Comparison of ENCODE assay signal across 8 cellular contexts in the genomic region with DNA sequence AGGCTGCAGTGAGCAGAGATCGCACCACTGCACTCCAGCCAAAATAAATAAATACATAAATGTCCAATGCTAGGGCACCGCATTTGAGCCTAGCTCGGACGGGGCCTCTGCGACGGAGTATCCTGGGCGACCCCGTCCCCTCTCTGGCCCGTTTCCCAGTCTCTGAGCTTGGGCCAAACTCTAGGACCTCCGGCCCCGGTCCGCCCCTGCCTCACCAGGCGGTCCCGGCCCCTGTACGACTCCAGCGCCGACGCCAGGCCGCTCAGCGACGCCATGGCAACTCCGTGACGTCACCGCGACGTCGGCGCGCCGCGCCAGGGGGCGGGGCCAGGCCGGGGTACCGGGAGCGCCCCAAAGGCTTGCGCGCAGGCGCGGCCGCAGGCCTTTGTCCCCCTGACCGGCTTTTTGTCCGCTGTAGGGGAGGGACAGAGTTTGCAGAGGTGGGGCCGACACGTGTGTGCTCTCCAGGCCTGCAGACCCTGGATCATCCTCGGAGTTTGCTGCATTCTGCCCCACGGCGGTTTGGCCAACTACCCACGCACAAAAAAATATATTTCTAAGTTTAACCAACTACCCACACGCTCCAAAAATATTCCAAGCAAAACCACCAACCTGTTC. TPM values are rescaled to one million over a fixed set of nuclear protein-coding genes. Genes with fewer than 3 reads are reported as not detected.
DNase-seq lines count a peak whose midpoint lies in the region; ATAC-seq and TF ChIP-seq lines count a peak whose summit lies in the region.

Gene PEX11G, minus strand, starts transcription at position 300 of the 618 bp plus-strand sequence. Its CDS starts 25 bp downstream, at position 275.

- TF ChIP-seq CTCF in chondrocyte (IDR thresholded peaks at IDR 0.05), result no peak

- POLR2A ChIA-PET in activated CD4-positive, alpha-beta T cell treated with anti-CD3 and anti-CD28 coated beads for 36 hours (lab: Charles Lee), result no interaction called here

- DNase-seq in DMS53 treated with DMSO at 0.1 percent for 48 hours (lab: John Stamatoyannopoulos, UW; ENCODE audit: unreplicated experiment), result peak; percentile 69
- peak; percentile 77 for DNase-seq in NCI-H2171 treated with DMSO at 0.1 percent for 48 hours (lab: John Stamatoyannopoulos, UW)
- peak; percentile 95 for DNase-seq in activated CD4-positive, alpha-beta T cell treated with anti-CD3 and anti-CD28 coated beads for 36 hours
- DNase-seq in chondrocyte (ENCODE audit: low spot score), result no peak
- DNase-seq in kidney tubule cell (ENCODE audit: low spot score), result peak; percentile 86
- DNase-seq in stimulated activated CD4-positive, alpha-beta T cell treated with anti-CD3 and anti-CD28 coated beads, Interleukin-15, amount 100 ng/mL, for 48 hours (ENCODE audit: low read depth in 2 of 2), result peak; percentile 78 to 90
- no peak for DNase-seq in AML-193 (lab: John Stamatoyannopoulos, UW)

- peak within 1 kb of the TSS; percentile 76 for H3K27ac Mint-ChIP-seq in activated CD4-positive, alpha-beta T cell treated with anti-CD3 and anti-CD28 coated beads for 36 hours
- H3K27ac Mint-ChIP-seq in chondrocyte (ENCODE audit: unreplicated experiment), result peak within 1 kb of the TSS; percentile 51

- H3K4me1 Mint-ChIP-seq in activated CD4-positive, alpha-beta T cell treated with anti-CD3 and anti-CD28 coated beads for 36 hours, result peaks cover 20% of the 10 kb centered on the region
- H3K4me1 Mint-ChIP-seq in chondrocyte (ENCODE audit: low read depth), result peaks cover 7% of the 10 kb centered on the region

- intact Hi-C loops in activated CD4-positive, alpha-beta T cell treated with anti-CD3 and anti-CD28 coated beads for 36 hours (cut with DNase I, micrococcal nuclease), result loop anchor here in 1 of 2 experiments (1.0 to 2.0 kb wide), 6 partner anchors 17 to 390 kb away; partner anchors contain the start of genes MCOLN1 and PNPLA6

- no peaks in the 10 kb centered on the region for H3K36me3 Mint-ChIP-seq in activated CD4-positive, alpha-beta T cell treated with anti-CD3 and anti-CD28 coated beads for 36 hours (ENCODE audit: low read depth)
- H3K36me3 Mint-ChIP-seq in chondrocyte (ENCODE audit: low read depth), result no peaks in the 10 kb centered on the region

- no peaks in the 10 kb centered on the region for H3K9me3 Mint-ChIP-seq in activated CD4-positive, alpha-beta T cell treated with anti-CD3 and anti-CD28 coated beads for 36 hours (ENCODE audit: low read depth)
- no peaks in the 10 kb centered on the region for H3K9me3 Mint-ChIP-seq in chondrocyte (ENCODE audit: low read depth)

- H3K27me3 Mint-ChIP-seq in activated CD4-positive, alpha-beta T cell treated with anti-CD3 and anti-CD28 coated beads for 36 hours, result no peaks in the 10 kb centered on the region
- no peaks in the 10 kb centered on the region for H3K27me3 Mint-ChIP-seq in chondrocyte (ENCODE audit: low read depth)

- ATAC-seq in HG02623 (IDR thresholded peaks at IDR 0.05; ENCODE audit: unreplicated experiment), result peak; percentile 64
- peak; percentile 88 for ATAC-seq in activated CD4-positive, alpha-beta T cell treated with anti-CD3 and anti-CD28 coated beads for 36 hours

- H3K4me3 Mint-ChIP-seq in activated CD4-positive, alpha-beta T cell treated with anti-CD3 and anti-CD28 coated beads for 36 hours, result peak within 1 kb of the TSS; percentile 73
- peak within 1 kb of the TSS; percentile 62 for H3K4me3 Mint-ChIP-seq in chondrocyte (ENCODE audit: unreplicated experiment)

- CTCF ChIA-PET in activated CD4-positive, alpha-beta T cell treated with anti-CD3 and anti-CD28 coated beads for 36 hours (lab: Charles Lee), result interaction anchor here (0.6 to 0.7 kb wide), 2 partner anchors 15 to 412 kb away, joined by 3 read pairs; no protein-coding TSS in a partner anchor

RNA-seq across cellular contexts. Expression of gene PEX11G, which starts in this region (rescaled TPM):
- total RNA-seq in activated CD4-positive, alpha-beta T cell treated with anti-CD3 and anti-CD28 coated beads for 36 hours, result 1 to 10 TPM in 1 of 2 experiments, under 1 TPM in 1; 0.51 to 1.1 TPM
- 1.7 to 2.6 TPM (median 2.3 TPM) in 3 replicates for total RNA-seq in chondrocyte

Comparison
In these comparisons a context has a peak if more than half of its experiments do, and no peak if none do; other contexts are left out.
1. DNase-seq: peak in DMS53 treated with DMSO at 0.1 percent for 48 hours (single experiment), NCI-H2171 treated with DMSO at 0.1 percent for 48 hours (single experiment), activated CD4-positive, alpha-beta T cell treated with anti-CD3 and anti-CD28 coated beads for 36 hours (single experiment), kidney tubule cell (single experiment) and stimulated activated CD4-positive, alpha-beta T cell treated with anti-CD3 and anti-CD28 coated beads, Interleukin-15, amount 100 ng/mL, for 48 hours (2 of 2); none in chondrocyte (single experiment) and AML-193 (0 of 2).